In genomic region chr12:118017926-118018325, GRCh38 we compare ENCODE assay signal across 12 cellular contexts. TPM values are rescaled to one million over a fixed set of nuclear protein-coding genes. Genes with fewer than 3 reads are reported as not detected.
DNase-seq lines count a peak whose midpoint lies in the region; ATAC-seq, FAIRE-seq and TF ChIP-seq lines count a peak whose summit lies in the region.
"Had no signal": no experiment of that assay in that cellular context is flagged by ENCODE, and none has a peak within 500 bp of the region (broad histone marks: within the 10 kb centered on the region; RNA-seq: fewer than 3 reads in every experiment).

No MANE protein-coding gene starts in this region.

- H3K18ac ChIP-seq in H1 (ENCODE audit: extremely low read depth, low read length): no peak overlapping the region

- H2BK20ac ChIP-seq in H1 (ENCODE audit: low read length): no peak overlapping the region

- H3K9ac ChIP-seq in OCI-LY1 (ENCODE audit: low read length) (peak overlapping the region; percentile 79), H1 (replicated peaks in 1 of 4; ENCODE audit: extremely low read depth in 1 of 4, low read depth in 3 of 4, low read length in 3 of 4) (0 out of 7 replicates have a peak overlapping the region, but pooled peaks of 1 of the 4 experiments have one; percentile 93)

- no peak for TF ChIP-seq POLR2A in H1 (IDR thresholded peaks at IDR 0.05; ENCODE audit: control extremely low read depth in 1 of 2, low read depth in 2 of 2, low read length in 2 of 2)

- no peak for ATAC-seq in stimulated activated effector memory CD8-positive, alpha-beta T cell treated with anti-CD3 and anti-CD28 coated beads, Interleukin-12 subunit alpha, Interleukin-12 subunit beta, amount 100 ng/mL, for 72 hours
- ATAC-seq in HG03095 (IDR thresholded peaks at IDR 0.05; ENCODE audit: unreplicated experiment): no peak
- ATAC-seq in HG03280 (IDR thresholded peaks at IDR 0.05; ENCODE audit: unreplicated experiment): no peak

- no peaks in the 10 kb centered on the region for H3F3A ChIP-seq in OCI-LY1 (ENCODE audit: insufficient read depth, low read length)

- no peak overlapping the region for H4K91ac ChIP-seq in H1 (replicated peaks; ENCODE audit: insufficient read length, low read length)

- DNase-seq in activated naive CD4-positive, alpha-beta T cell treated with anti-CD3 and anti-CD28 coated beads, Interleukin-2, amount 10 ng/mL, durations not matched to agents 7 days and 5 days: no peak
- no peak for DNase-seq in activated naive CD4-positive, alpha-beta T cell (lab: John Stamatoyannopoulos, UW)
- DNase-seq in H1 (ENCODE audit: low read depth in 1 of 2, low spot score in 2 of 2) (no peak), T-helper 9 cell (no peak)
- no peak for DNase-seq in stimulated activated effector memory CD8-positive, alpha-beta T cell treated with anti-CD3 and anti-CD28 coated beads, Interleukin-12 subunit alpha, Interleukin-12 subunit beta, amount 100 ng/mL, for 72 hours (ENCODE audit: low spot score in 2 of 2)
- DNase-seq: activated gamma-delta T cell treated with Interleukin-2 at 50 U/mL for 16 hours, AML-193, MV-4-11, NCI-H748 treated with DMSO at 0.1 percent for 48 hours had no signal

- H3K14ac ChIP-seq in H1 (ENCODE audit: insufficient read length): no peak overlapping the region

- peak overlapping the region; percentile 87 for H3K4me3 Mint-ChIP-seq in activated naive CD4-positive, alpha-beta T cell treated with anti-CD3 and anti-CD28 coated beads, Interleukin-2, amount 10 ng/mL, durations not matched to agents 7 days and 5 days
- H3K4me3 Mint-ChIP-seq in stimulated activated effector memory CD8-positive, alpha-beta T cell treated with anti-CD3 and anti-CD28 coated beads, Interleukin-12 subunit alpha, Interleukin-12 subunit beta, amount 100 ng/mL, for 72 hours: peak overlapping the region; percentile 88

- H4K20me1 ChIP-seq in OCI-LY1 (ENCODE audit: insufficient read depth, low read length) (no peaks in the 10 kb centered on the region), H1 (replicated peaks in 1 of 2; ENCODE audit: control insufficient read depth in 1 of 2, insufficient read depth in 2 of 2, low read length in 2 of 2) (peaks cover 0 to 2% of the 10 kb centered on the region in 2 experiments)

- TF ChIP-seq RAD21 in H1 (IDR thresholded peaks at IDR 0.05 in 1 of 2, conservative IDR thresholded peaks at IDR 0.05 in 1 of 2; ENCODE audit: low read depth in 2 of 2, low read length in 2 of 2): no peak

- no peak overlapping the region for H3K23ac ChIP-seq in H1 (ENCODE audit: insufficient read length)

- peak overlapping the region; percentile 76 for H3K4me3 ChIP-seq in OCI-LY1 (ENCODE audit: low read depth, low read length, poor library complexity, severe bottlenecking)
- H3K4me3 ChIP-seq in H1 (ENCODE audit: extremely low read depth in 1 of 4, insufficient read depth in 2 of 4, low read depth in 3 of 4, low read length in 4 of 4): peak overlapping the region in 2 of 4 experiments; percentile 70 to 88; a peak in 2 of 8 replicates

- no peak overlapping the region for H4K5ac ChIP-seq in H1 (ENCODE audit: insufficient read length, low read depth, low read length)

- H3K79me1 ChIP-seq in H1 (ENCODE audit: low read depth, low read length): no peaks in the 10 kb centered on the region

- no peak overlapping the region for H2BK12ac ChIP-seq in H1 (ENCODE audit: low read depth, low read length)

- H2BK5ac ChIP-seq in H1 (ENCODE audit: low read depth, low read length): no peak overlapping the region

- CTCF ChIA-PET in activated naive CD4-positive, alpha-beta T cell treated with anti-CD3 and anti-CD28 coated beads, Interleukin-2, amount 10 ng/mL, durations not matched to agents 7 days and 5 days (lab: Charles Lee): no interaction called here
- CTCF ChIA-PET in H1 (lab: Charles Lee; ENCODE audit: partially characterized antibody): interaction anchor here (1.0 to 2.9 kb wide), 4 partner anchors 12 to 143 kb away, joined by 3 to 16 read pairs (median 3); no protein-coding TSS in a partner anchor

- H3K9me2 ChIP-seq in OCI-LY1 (ENCODE audit: low read depth, low read length): no peaks in the 10 kb centered on the region

- H3K4me2 ChIP-seq in OCI-LY1 (ENCODE audit: low read length) (peak overlapping the region; percentile 75), H1 (ENCODE audit: insufficient read depth in 1 of 2, low read depth in 2 of 2, low read length in 2 of 2) (peak overlapping the region; percentile 75 to 84; a peak in 2 of 4 replicates)

- peaks cover 43% of the 10 kb centered on the region for H3K36me3 ChIP-seq in OCI-LY1 (ENCODE audit: insufficient read depth, low read length)
- H3K36me3 ChIP-seq in H1 (ENCODE audit: control insufficient read depth in 2 of 4, insufficient read depth in 4 of 4, low read length in 3 of 4): peaks cover 8 to 43% (median 32%) of the 10 kb centered on the region in 4 experiments

- H2BK120ac ChIP-seq in H1 (replicated peaks; ENCODE audit: low read depth, low read length): no peak overlapping the region

- peaks cover 10% of the 10 kb centered on the region; the same call in 1 of the 2 replicates for H3K79me2 ChIP-seq in OCI-LY1 (ENCODE audit: insufficient read depth, low read length)
- peaks cover 8 to 16% of the 10 kb centered on the region in 2 experiments; a peak in 3 of 4 replicates for H3K79me2 ChIP-seq in H1 (ENCODE audit: control insufficient read depth in 1 of 2, insufficient read depth in 2 of 2, low read length in 2 of 2)

- no peak overlapping the region for H2BK15ac ChIP-seq in H1 (ENCODE audit: low read length)

- TF ChIP-seq EP300 in H1 (IDR thresholded peaks at IDR 0.05; ENCODE audit: borderline replicate concordance in 1 of 2, low read depth in 2 of 2, low read length in 2 of 2): no peak

- H3K4me1 Mint-ChIP-seq in activated naive CD4-positive, alpha-beta T cell treated with anti-CD3 and anti-CD28 coated beads, Interleukin-2, amount 10 ng/mL, durations not matched to agents 7 days and 5 days: peaks cover 31% of the 10 kb centered on the region
- H3K4me1 Mint-ChIP-seq in stimulated activated effector memory CD8-positive, alpha-beta T cell treated with anti-CD3 and anti-CD28 coated beads, Interleukin-12 subunit alpha, Interleukin-12 subunit beta, amount 100 ng/mL, for 72 hours: peaks cover 14% of the 10 kb centered on the region

- H3K4me1 ChIP-seq in OCI-LY1 (ENCODE audit: insufficient read depth, low read length, severe bottlenecking) (peaks cover 19% of the 10 kb centered on the region), H1 (replicated peaks in 1 of 4; ENCODE audit: control insufficient read depth in 3 of 4, insufficient read depth in 4 of 4, low read length in 3 of 4) (no peaks in the 10 kb centered on the region; a peak in 1 of 7 replicates)

- peaks cover 32% of the 10 kb centered on the region for H3K36me3 Mint-ChIP-seq in activated naive CD4-positive, alpha-beta T cell treated with anti-CD3 and anti-CD28 coated beads, Interleukin-2, amount 10 ng/mL, durations not matched to agents 7 days and 5 days
- H3K36me3 Mint-ChIP-seq in stimulated activated effector memory CD8-positive, alpha-beta T cell treated with anti-CD3 and anti-CD28 coated beads, Interleukin-12 subunit alpha, Interleukin-12 subunit beta, amount 100 ng/mL, for 72 hours: peaks cover 75% of the 10 kb centered on the region

- peaks cover 4% of the 10 kb centered on the region for H3K9me3 Mint-ChIP-seq in activated naive CD4-positive, alpha-beta T cell treated with anti-CD3 and anti-CD28 coated beads, Interleukin-2, amount 10 ng/mL, durations not matched to agents 7 days and 5 days
- H3K9me3 Mint-ChIP-seq in stimulated activated effector memory CD8-positive, alpha-beta T cell treated with anti-CD3 and anti-CD28 coated beads, Interleukin-12 subunit alpha, Interleukin-12 subunit beta, amount 100 ng/mL, for 72 hours: no peaks in the 10 kb centered on the region

- H3K9me3 ChIP-seq in OCI-LY1 (ENCODE audit: low read length) (no peaks in the 10 kb centered on the region), H1 (ENCODE audit: insufficient read depth in 2 of 2, low read depth in 1 of 2, low read length in 1 of 2) (no peaks in the 10 kb centered on the region)

- peaks cover 3% of the 10 kb centered on the region for H3K23me2 ChIP-seq in H1 (ENCODE audit: low read depth, low read length)

- H2AK5ac ChIP-seq in H1 (ENCODE audit: low read depth, low read length): no peak overlapping the region

- no peak overlapping the region for H3K27ac ChIP-seq in OCI-LY1 (ENCODE audit: low read depth, low read length, poor library complexity, severe bottlenecking)
- H3K27ac ChIP-seq in H1 (ENCODE audit: low read depth, low read length): no peak overlapping the region

- no peak overlapping the region for H3K56ac ChIP-seq in H1 (replicated peaks; ENCODE audit: insufficient read length, low read depth, low read length)

- H4K8ac ChIP-seq in H1 (ENCODE audit: extremely low read depth, insufficient read depth, low read length): no peak overlapping the region

- POLR2A ChIA-PET in H1 (lab: Charles Lee; ENCODE audit: partially characterized antibody): interaction anchor here (9.0 kb wide), 1 partner anchor 15 kb away, joined by 113 read pairs; no protein-coding TSS in a partner anchor

- H2AFZ ChIP-seq in OCI-LY1 (ENCODE audit: low read length): no peak overlapping the region
- no peak overlapping the region for H2AFZ ChIP-seq in H1 (ENCODE audit: low read length)

- peaks cover 19% of the 10 kb centered on the region for H3K27me3 Mint-ChIP-seq in activated naive CD4-positive, alpha-beta T cell treated with anti-CD3 and anti-CD28 coated beads, Interleukin-2, amount 10 ng/mL, durations not matched to agents 7 days and 5 days

- H3K4ac ChIP-seq in H1 (replicated peaks; ENCODE audit: insufficient read length, low read depth, low read length): no peak overlapping the region

- TF ChIP-seq CTCF in OCI-LY1 (IDR thresholded peaks at IDR 0.05; ENCODE audit: low read length) (no peak), H1 (IDR thresholded peaks at IDR 0.05; ENCODE audit: control extremely low read depth in 1 of 3, insufficient read depth in 1 of 3, low read depth in 1 of 3, low read length in 3 of 3) (no peak)

- no peak for FAIRE-seq in H1 (lab: Jason Lieb, UNC)

- H3K27me3 ChIP-seq in OCI-LY1 (ENCODE audit: insufficient read depth, low read length) (no peaks in the 10 kb centered on the region), H1 (replicated peaks in 1 of 4; ENCODE audit: control insufficient read depth in 3 of 4, extremely low read depth in 1 of 4, insufficient read depth in 3 of 4, low read length in 3 of 4) (no peaks in the 10 kb centered on the region)

- no peak overlapping the region for H3K27ac Mint-ChIP-seq in activated naive CD4-positive, alpha-beta T cell treated with anti-CD3 and anti-CD28 coated beads, Interleukin-2, amount 10 ng/mL, durations not matched to agents 7 days and 5 days
- peak overlapping the region; percentile 96 for H3K27ac Mint-ChIP-seq in stimulated activated effector memory CD8-positive, alpha-beta T cell treated with anti-CD3 and anti-CD28 coated beads, Interleukin-12 subunit alpha, Interleukin-12 subunit beta, amount 100 ng/mL, for 72 hours

RNA-seq across cellular contexts. Expression of gene RFC5, which starts 1.4 kb away (rescaled TPM):
- 34.4 and 35.5 TPM in 2 replicates for total RNA-seq in H1 (2021; fragmentation: NEBNext Ultra II Directional; extraction: Animal tissue kit (Norgen Biotek cat#: 25700))
- polyA plus RNA-seq in H1 (2011; rRNA removed): 40.6 and 40.9 TPM in 2 replicates
- 40.8 TPM for polyA plus RNA-seq in H1 (2011; cell fraction: cytosol; rRNA removed)
- 58.1 TPM for polyA plus RNA-seq in H1 (2011; cell fraction: nucleus; rRNA removed)
- polyA plus RNA-seq in H1 (2012, experiment 1 of 2): 38.0 to 43.0 TPM (median 40.0 TPM) in 4 replicates
- polyA plus RNA-seq in H1 (2012, experiment 2 of 2): 23.9 TPM
- polyA plus RNA-seq in H1 (2013, experiment 1 of 2): 33.4 TPM
- 31.8 TPM for polyA plus RNA-seq in H1 (2013, experiment 2 of 2)
- 47.8 and 58.0 TPM in 2 replicates for polyA minus RNA-seq in H1 (2011; rRNA and poly(A)+ RNA removed)
- 25.5 TPM for polyA minus RNA-seq in H1 (2011; cell fraction: cytosol; rRNA and poly(A)+ RNA removed)
- polyA minus RNA-seq in H1 (2011; cell fraction: nucleus; rRNA and poly(A)+ RNA removed): 32.6 TPM

RNA-seq across cellular contexts. Expression of gene WSB2, which starts 43.1 kb away (rescaled TPM):
- total RNA-seq in H1 (2021; fragmentation: NEBNext Ultra II Directional; extraction: Animal tissue kit (Norgen Biotek cat#: 25700)): 58.2 and 70.0 TPM in 2 replicates
- 47.1 and 47.5 TPM in 2 replicates for polyA plus RNA-seq in H1 (2011; rRNA removed)
- polyA plus RNA-seq in H1 (2011; cell fraction: cytosol; rRNA removed): 40.3 TPM
- polyA plus RNA-seq in H1 (2011; cell fraction: nucleus; rRNA removed): 50.0 TPM
- polyA plus RNA-seq in H1 (2012, experiment 1 of 2): 33.0 to 42.1 TPM (median 37.4 TPM) in 4 replicates
- 23.0 TPM for polyA plus RNA-seq in H1 (2012, experiment 2 of 2)
- polyA plus RNA-seq in H1 (2013, experiment 1 of 2): 34.9 TPM
- 37.8 TPM for polyA plus RNA-seq in H1 (2013, experiment 2 of 2)
- polyA minus RNA-seq in H1 (2011; rRNA and poly(A)+ RNA removed): 136 and 154 TPM in 2 replicates
- 60.5 TPM for polyA minus RNA-seq in H1 (2011; cell fraction: cytosol; rRNA and poly(A)+ RNA removed)
- polyA minus RNA-seq in H1 (2011; cell fraction: nucleus; rRNA and poly(A)+ RNA removed): 62.3 TPM

RNA-seq across cellular contexts. Expression of gene KSR2, which starts 49.1 kb away (rescaled TPM):
- 2.1 and 2.2 TPM in 2 replicates for total RNA-seq in H1 (2021; fragmentation: NEBNext Ultra II Directional; extraction: Animal tissue kit (Norgen Biotek cat#: 25700))
- 0.60 and 0.74 TPM in 2 replicates for polyA plus RNA-seq in H1 (2011; rRNA removed)
- polyA plus RNA-seq in H1 (2011; cell fraction: cytosol; rRNA removed): 0.41 TPM
- polyA plus RNA-seq in H1 (2011; cell fraction: nucleus; rRNA removed): 1.2 TPM
- 0.76 to 0.96 TPM (median 0.94 TPM) in 4 replicates for polyA plus RNA-seq in H1 (2012, experiment 1 of 2)
- polyA plus RNA-seq in H1 (2012, experiment 2 of 2): 0.13 TPM
- polyA plus RNA-seq in H1 (2013, experiment 1 of 2): 0.43 TPM
- polyA plus RNA-seq in H1 (2013, experiment 2 of 2): 0.40 TPM
- 2.5 and 2.7 TPM in 2 replicates for polyA minus RNA-seq in H1 (2011; rRNA and poly(A)+ RNA removed)
- 1.9 TPM for polyA minus RNA-seq in H1 (2011; cell fraction: cytosol; rRNA and poly(A)+ RNA removed)
- polyA minus RNA-seq in H1 (2011; cell fraction: nucleus; rRNA and poly(A)+ RNA removed): 2.8 TPM
